Comparison of ENCODE assay signal across 1 cellular context in the genomic region with DNA sequence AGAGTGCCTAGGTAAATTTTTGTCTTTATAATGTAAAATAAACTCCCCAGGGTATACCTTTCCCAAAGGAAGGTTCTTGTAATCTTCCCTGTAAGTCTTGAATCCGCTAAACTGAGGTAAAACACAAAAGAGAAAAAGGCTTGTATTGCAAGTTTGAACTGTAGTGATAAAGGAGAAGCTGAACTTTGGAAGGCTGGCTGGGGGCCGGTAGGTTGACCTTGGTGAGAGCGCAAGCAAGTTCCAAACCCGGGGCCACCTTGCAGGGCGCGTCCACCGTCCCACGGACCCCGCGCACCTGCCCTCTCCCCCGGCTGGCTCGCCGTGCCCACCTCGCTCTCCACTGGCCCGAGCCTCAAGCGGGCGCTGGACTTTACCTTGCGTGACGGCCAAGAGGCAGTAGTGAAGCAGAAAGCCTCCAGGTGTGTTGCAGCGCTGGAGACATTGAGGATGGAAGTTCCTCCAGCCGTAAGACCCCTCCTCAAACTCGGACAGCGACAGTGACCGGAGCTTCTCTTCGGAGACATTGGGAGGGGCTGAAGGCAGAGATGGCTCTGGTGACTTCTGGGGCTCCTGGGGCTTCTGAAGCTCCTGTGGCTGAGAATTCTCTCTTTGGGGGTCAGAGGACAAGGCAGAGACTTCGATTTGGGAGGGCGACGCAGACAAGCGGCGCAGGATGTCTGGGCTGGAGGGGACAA.
TF ChIP-seq lines count a peak whose summit lies in the region.

No MANE protein-coding gene starts in this region.

TF ChIP-seq in HepG2, 621 proteins besides CTCF, POLR2A, EP300 and RAD21 (continued from another document):
- TF ChIP-seq ZNF430 (CRISPR knock-in tag; IDR thresholded peaks at IDR 0.05) = 0 out of 2 replicates have a peak, but pooled peaks have one; percentile 10
- TF ChIP-seq, protein P1, sequence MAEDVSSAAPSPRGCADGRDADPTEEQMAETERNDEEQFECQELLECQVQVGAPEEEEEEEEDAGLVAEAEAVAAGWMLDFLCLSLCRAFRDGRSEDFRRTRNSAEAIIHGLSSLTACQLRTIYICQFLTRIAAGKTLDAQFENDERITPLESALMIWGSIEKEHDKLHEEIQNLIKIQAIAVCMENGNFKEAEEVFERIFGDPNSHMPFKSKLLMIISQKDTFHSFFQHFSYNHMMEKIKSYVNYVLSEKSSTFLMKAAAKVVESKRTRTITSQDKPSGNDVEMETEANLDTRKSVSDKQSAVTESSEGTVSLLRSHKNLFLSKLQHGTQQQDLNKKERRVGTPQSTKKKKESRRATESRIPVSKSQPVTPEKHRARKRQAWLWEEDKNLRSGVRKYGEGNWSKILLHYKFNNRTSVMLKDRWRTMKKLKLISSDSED (CRISPR knock-in tag; IDR thresholded peaks at IDR 0.05) = peak; percentile 4; the same call in 1 of the 2 replicates
- TF ChIP-seq ZBTB7A (CRISPR knock-in tag; IDR thresholded peaks at IDR 0.05) = peak; percentile 78; the same call in 1 of the 2 replicates
- peak; percentile 49; the same call in 1 of the 2 replicates for TF ChIP-seq ZNF850 (CRISPR knock-in tag; conservative IDR thresholded peaks at IDR 0.05)
- 0 out of 2 replicates have a peak, but pooled peaks have one; percentile 15 for TF ChIP-seq PATZ1 (CRISPR knock-in tag; IDR thresholded peaks at IDR 0.05)
- TF ChIP-seq HES4 (CRISPR knock-in tag; IDR thresholded peaks at IDR 0.05; ENCODE audit: borderline replicate concordance) = 0 out of 2 replicates have a peak, but pooled peaks have one; percentile 45
- TF ChIP-seq ZNF143 (CRISPR knock-in tag; IDR thresholded peaks at IDR 0.05) = 0 out of 2 replicates have a peak, but pooled peaks have one; percentile 8
- no peak for TF ChIP-seq YY1 (IDR thresholded peaks at IDR 0.05; ENCODE audit: insufficient read depth, insufficient replicate concordance, low read depth, low read length)
- no peak for TF ChIP-seq ZNF841 (CRISPR knock-in tag; IDR thresholded peaks at IDR 0.05; ENCODE audit: borderline replicate concordance)
- TF ChIP-seq HNRNPL (IDR thresholded peaks at IDR 0.05; ENCODE audit: low read depth, low read length) = 0 out of 2 replicates have a peak, but pooled peaks have one; percentile 11
